ENCODE assay signal across 1 cellular context in the genomic region with DNA sequence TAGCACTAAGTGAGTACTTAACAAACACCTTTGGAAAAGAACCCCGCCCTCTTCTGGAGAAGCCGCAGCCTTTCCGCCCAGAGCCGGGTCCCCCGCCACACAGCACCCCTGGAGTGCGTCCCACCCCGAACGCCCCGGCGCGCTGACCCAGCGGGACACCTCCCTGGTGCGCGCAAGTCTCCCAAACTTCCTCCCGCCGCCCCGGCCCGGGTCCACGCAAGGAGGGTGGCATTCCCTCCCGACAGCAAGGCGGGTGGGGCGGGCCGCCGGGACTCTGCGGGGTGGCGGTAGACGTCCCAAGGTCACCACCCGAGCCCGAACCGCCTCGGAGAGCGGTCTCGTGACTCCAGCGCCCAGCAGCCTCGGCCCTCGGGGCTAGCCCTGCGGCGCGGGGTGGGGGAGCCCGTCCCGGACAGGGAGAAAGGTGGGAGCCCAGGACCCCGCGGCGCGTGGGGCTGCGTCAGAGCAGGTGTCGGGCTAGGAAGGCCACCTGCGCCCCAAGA.
TF ChIP-seq lines count a peak whose summit lies in the region.

No MANE protein-coding gene starts in this region.

TF ChIP-seq in K562, 482 proteins besides CTCF, POLR2A, EP300 and RAD21 (continued from another document and continues in another):
- TF ChIP-seq, protein P1, sequence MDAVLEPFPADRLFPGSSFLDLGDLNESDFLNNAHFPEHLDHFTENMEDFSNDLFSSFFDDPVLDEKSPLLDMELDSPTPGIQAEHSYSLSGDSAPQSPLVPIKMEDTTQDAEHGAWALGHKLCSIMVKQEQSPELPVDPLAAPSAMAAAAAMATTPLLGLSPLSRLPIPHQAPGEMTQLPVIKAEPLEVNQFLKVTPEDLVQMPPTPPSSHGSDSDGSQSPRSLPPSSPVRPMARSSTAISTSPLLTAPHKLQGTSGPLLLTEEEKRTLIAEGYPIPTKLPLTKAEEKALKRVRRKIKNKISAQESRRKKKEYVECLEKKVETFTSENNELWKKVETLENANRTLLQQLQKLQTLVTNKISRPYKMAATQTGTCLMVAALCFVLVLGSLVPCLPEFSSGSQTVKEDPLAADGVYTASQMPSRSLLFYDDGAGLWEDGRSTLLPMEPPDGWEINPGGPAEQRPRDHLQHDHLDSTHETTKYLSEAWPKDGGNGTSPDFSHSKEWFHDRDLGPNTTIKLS (IDR thresholded peaks at IDR 0.05; ENCODE audit: borderline replicate concordance, low read depth), result no peak
- TF ChIP-seq HCFC1 (IDR thresholded peaks at IDR 0.05; ENCODE audit: low read depth, low read length) (no peak), PTTG1 (tag; IDR thresholded peaks at IDR 0.05; ENCODE audit: low read depth) (no peak), CHD1 (IDR thresholded peaks at IDR 0.05; ENCODE audit: low read length) (no peak), KLF10 (CRISPR knock-in tag; IDR thresholded peaks at IDR 0.05) (no peak), ZNF263 (CRISPR knock-in tag; IDR thresholded peaks at IDR 0.05; ENCODE audit: borderline replicate concordance) (no peak), NFIX (CRISPR knock-in tag; IDR thresholded peaks at IDR 0.05; ENCODE audit: low read depth) (no peak), HEY1 (CRISPR knock-in tag; IDR thresholded peaks at IDR 0.05; ENCODE audit: borderline replicate concordance) (no peak), ESRRA (IDR thresholded peaks at IDR 0.05; ENCODE audit: borderline replicate concordance, low read depth) (peak; percentile 86), XRCC4 (IDR thresholded peaks at IDR 0.05; ENCODE audit: extremely low read depth, insufficient read depth, insufficient read length) (no peak), SMARCA4 (IDR thresholded peaks at IDR 0.05) (no peak), FOXJ3 (CRISPR knock-in tag; IDR thresholded peaks at IDR 0.05) (no peak), LCOR (CRISPR knock-in tag; IDR thresholded peaks at IDR 0.05) (0 out of 2 replicates have a peak, but pooled peaks have one; percentile 33), HIVEP1 (CRISPR knock-in tag; IDR thresholded peaks at IDR 0.05) (no peak), CC2D1A (IDR thresholded peaks at IDR 0.05) (no peak), COPS2 (conservative IDR thresholded peaks at IDR 0.05) (no peak), DMBX1 (CRISPR knock-in tag; IDR thresholded peaks at IDR 0.05; ENCODE audit: borderline replicate concordance) (no peak), SAFB (IDR thresholded peaks at IDR 0.05; ENCODE audit: borderline replicate concordance, low read depth, low read length) (no peak), NFE2L1 (tag; IDR thresholded peaks at IDR 0.05; ENCODE audit: borderline replicate concordance, low read depth) (no peak), TFAM (CRISPR knock-in tag; conservative IDR thresholded peaks at IDR 0.05) (no peak), FOXP1 (CRISPR knock-in tag; IDR thresholded peaks at IDR 0.05) (no peak), SUPT5H (IDR thresholded peaks at IDR 0.05) (no peak), ZNF589 (CRISPR knock-in tag; IDR thresholded peaks at IDR 0.05; ENCODE audit: low read depth) (no peak), NCOA2 (IDR thresholded peaks at IDR 0.05; ENCODE audit: partially characterized antibody in 2 of 2) (no peak), GABPB2 (CRISPR knock-in tag; conservative IDR thresholded peaks at IDR 0.05) (no peak), HSF4 (CRISPR knock-in tag; IDR thresholded peaks at IDR 0.05; ENCODE audit: borderline replicate concordance) (no peak), RBM15 (IDR thresholded peaks at IDR 0.05; ENCODE audit: insufficient read depth, low read length) (no peak)
- TF ChIP-seq, protein P2, sequence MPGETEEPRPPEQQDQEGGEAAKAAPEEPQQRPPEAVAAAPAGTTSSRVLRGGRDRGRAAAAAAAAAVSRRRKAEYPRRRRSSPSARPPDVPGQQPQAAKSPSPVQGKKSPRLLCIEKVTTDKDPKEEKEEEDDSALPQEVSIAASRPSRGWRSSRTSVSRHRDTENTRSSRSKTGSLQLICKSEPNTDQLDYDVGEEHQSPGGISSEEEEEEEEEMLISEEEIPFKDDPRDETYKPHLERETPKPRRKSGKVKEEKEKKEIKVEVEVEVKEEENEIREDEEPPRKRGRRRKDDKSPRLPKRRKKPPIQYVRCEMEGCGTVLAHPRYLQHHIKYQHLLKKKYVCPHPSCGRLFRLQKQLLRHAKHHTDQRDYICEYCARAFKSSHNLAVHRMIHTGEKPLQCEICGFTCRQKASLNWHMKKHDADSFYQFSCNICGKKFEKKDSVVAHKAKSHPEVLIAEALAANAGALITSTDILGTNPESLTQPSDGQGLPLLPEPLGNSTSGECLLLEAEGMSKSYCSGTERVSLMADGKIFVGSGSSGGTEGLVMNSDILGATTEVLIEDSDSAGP (CRISPR knock-in tag; IDR thresholded peaks at IDR 0.05), result no peak
- TF ChIP-seq, protein P3, sequence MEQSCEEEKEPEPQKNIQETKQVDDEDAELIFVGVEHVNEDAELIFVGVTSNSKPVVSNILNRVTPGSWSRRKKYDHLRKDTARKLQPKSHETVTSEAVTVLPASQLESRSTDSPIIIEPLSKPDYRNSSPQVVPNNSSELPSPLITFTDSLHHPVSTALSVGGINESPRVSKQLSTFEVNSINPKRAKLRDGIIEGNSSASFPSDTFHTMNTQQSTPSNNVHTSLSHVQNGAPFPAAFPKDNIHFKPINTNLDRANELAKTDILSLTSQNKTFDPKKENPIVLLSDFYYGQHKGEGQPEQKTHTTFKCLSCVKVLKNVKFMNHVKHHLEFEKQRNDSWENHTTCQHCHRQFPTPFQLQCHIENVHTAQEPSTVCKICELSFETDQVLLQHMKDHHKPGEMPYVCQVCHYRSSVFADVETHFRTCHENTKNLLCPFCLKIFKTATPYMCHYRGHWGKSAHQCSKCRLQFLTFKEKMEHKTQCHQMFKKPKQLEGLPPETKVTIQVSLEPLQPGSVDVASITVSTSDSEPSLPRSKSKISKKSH (CRISPR knock-in tag; IDR thresholded peaks at IDR 0.05), result no peak
- TF ChIP-seq, protein P4, sequence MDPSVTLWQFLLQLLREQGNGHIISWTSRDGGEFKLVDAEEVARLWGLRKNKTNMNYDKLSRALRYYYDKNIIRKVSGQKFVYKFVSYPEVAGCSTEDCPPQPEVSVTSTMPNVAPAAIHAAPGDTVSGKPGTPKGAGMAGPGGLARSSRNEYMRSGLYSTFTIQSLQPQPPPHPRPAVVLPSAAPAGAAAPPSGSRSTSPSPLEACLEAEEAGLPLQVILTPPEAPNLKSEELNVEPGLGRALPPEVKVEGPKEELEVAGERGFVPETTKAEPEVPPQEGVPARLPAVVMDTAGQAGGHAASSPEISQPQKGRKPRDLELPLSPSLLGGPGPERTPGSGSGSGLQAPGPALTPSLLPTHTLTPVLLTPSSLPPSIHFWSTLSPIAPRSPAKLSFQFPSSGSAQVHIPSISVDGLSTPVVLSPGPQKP (CRISPR knock-in tag; IDR thresholded peaks at IDR 0.05), result no peak
- TF ChIP-seq, protein P5, sequence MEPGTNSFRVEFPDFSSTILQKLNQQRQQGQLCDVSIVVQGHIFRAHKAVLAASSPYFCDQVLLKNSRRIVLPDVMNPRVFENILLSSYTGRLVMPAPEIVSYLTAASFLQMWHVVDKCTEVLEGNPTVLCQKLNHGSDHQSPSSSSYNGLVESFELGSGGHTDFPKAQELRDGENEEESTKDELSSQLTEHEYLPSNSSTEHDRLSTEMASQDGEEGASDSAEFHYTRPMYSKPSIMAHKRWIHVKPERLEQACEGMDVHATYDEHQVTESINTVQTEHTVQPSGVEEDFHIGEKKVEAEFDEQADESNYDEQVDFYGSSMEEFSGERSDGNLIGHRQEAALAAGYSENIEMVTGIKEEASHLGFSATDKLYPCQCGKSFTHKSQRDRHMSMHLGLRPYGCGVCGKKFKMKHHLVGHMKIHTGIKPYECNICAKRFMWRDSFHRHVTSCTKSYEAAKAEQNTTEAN (CRISPR knock-in tag; IDR thresholded peaks at IDR 0.05), result no peak
- TF ChIP-seq, protein P6, sequence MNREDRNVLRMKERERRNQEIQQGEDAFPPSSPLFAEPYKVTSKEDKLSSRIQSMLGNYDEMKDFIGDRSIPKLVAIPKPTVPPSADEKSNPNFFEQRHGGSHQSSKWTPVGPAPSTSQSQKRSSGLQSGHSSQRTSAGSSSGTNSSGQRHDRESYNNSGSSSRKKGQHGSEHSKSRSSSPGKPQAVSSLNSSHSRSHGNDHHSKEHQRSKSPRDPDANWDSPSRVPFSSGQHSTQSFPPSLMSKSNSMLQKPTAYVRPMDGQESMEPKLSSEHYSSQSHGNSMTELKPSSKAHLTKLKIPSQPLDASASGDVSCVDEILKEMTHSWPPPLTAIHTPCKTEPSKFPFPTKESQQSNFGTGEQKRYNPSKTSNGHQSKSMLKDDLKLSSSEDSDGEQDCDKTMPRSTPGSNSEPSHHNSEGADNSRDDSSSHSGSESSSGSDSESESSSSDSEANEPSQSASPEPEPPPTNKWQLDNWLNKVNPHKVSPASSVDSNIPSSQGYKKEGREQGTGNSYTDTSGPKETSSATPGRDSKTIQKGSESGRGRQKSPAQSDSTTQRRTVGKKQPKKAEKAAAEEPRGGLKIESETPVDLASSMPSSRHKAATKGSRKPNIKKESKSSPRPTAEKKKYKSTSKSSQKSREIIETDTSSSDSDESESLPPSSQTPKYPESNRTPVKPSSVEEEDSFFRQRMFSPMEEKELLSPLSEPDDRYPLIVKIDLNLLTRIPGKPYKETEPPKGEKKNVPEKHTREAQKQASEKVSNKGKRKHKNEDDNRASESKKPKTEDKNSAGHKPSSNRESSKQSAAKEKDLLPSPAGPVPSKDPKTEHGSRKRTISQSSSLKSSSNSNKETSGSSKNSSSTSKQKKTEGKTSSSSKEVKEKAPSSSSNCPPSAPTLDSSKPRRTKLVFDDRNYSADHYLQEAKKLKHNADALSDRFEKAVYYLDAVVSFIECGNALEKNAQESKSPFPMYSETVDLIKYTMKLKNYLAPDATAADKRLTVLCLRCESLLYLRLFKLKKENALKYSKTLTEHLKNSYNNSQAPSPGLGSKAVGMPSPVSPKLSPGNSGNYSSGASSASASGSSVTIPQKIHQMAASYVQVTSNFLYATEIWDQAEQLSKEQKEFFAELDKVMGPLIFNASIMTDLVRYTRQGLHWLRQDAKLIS (CRISPR knock-in tag; IDR thresholded peaks at IDR 0.05), result no peak
- TF ChIP-seq, protein P7, sequence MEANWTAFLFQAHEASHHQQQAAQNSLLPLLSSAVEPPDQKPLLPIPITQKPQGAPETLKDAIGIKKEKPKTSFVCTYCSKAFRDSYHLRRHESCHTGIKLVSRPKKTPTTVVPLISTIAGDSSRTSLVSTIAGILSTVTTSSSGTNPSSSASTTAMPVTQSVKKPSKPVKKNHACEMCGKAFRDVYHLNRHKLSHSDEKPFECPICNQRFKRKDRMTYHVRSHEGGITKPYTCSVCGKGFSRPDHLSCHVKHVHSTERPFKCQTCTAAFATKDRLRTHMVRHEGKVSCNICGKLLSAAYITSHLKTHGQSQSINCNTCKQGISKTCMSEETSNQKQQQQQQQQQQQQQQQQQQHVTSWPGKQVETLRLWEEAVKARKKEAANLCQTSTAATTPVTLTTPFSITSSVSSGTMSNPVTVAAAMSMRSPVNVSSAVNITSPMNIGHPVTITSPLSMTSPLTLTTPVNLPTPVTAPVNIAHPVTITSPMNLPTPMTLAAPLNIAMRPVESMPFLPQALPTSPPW (CRISPR knock-in tag; IDR thresholded peaks at IDR 0.05), result peak; percentile 65
- TF ChIP-seq, protein P8, sequence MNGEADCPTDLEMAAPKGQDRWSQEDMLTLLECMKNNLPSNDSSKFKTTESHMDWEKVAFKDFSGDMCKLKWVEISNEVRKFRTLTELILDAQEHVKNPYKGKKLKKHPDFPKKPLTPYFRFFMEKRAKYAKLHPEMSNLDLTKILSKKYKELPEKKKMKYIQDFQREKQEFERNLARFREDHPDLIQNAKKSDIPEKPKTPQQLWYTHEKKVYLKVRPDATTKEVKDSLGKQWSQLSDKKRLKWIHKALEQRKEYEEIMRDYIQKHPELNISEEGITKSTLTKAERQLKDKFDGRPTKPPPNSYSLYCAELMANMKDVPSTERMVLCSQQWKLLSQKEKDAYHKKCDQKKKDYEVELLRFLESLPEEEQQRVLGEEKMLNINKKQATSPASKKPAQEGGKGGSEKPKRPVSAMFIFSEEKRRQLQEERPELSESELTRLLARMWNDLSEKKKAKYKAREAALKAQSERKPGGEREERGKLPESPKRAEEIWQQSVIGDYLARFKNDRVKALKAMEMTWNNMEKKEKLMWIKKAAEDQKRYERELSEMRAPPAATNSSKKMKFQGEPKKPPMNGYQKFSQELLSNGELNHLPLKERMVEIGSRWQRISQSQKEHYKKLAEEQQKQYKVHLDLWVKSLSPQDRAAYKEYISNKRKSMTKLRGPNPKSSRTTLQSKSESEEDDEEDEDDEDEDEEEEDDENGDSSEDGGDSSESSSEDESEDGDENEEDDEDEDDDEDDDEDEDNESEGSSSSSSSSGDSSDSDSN (IDR thresholded peaks at IDR 0.05; ENCODE audit: borderline replicate concordance in 1 of 2, low read depth in 2 of 2, low read length in 2 of 2), result 0 out of 4 replicates have a peak, but pooled peaks of 1 of the 2 experiments have one; percentile 48
- TF ChIP-seq, protein P9, sequence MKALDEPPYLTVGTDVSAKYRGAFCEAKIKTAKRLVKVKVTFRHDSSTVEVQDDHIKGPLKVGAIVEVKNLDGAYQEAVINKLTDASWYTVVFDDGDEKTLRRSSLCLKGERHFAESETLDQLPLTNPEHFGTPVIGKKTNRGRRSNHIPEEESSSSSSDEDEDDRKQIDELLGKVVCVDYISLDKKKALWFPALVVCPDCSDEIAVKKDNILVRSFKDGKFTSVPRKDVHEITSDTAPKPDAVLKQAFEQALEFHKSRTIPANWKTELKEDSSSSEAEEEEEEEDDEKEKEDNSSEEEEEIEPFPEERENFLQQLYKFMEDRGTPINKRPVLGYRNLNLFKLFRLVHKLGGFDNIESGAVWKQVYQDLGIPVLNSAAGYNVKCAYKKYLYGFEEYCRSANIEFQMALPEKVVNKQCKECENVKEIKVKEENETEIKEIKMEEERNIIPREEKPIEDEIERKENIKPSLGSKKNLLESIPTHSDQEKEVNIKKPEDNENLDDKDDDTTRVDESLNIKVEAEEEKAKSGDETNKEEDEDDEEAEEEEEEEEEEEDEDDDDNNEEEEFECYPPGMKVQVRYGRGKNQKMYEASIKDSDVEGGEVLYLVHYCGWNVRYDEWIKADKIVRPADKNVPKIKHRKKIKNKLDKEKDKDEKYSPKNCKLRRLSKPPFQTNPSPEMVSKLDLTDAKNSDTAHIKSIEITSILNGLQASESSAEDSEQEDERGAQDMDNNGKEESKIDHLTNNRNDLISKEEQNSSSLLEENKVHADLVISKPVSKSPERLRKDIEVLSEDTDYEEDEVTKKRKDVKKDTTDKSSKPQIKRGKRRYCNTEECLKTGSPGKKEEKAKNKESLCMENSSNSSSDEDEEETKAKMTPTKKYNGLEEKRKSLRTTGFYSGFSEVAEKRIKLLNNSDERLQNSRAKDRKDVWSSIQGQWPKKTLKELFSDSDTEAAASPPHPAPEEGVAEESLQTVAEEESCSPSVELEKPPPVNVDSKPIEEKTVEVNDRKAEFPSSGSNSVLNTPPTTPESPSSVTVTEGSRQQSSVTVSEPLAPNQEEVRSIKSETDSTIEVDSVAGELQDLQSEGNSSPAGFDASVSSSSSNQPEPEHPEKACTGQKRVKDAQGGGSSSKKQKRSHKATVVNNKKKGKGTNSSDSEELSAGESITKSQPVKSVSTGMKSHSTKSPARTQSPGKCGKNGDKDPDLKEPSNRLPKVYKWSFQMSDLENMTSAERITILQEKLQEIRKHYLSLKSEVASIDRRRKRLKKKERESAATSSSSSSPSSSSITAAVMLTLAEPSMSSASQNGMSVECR (CRISPR knock-in tag; IDR thresholded peaks at IDR 0.05), result peak; percentile 58; the same call in 1 of the 2 replicates
- TF ChIP-seq, protein P10, sequence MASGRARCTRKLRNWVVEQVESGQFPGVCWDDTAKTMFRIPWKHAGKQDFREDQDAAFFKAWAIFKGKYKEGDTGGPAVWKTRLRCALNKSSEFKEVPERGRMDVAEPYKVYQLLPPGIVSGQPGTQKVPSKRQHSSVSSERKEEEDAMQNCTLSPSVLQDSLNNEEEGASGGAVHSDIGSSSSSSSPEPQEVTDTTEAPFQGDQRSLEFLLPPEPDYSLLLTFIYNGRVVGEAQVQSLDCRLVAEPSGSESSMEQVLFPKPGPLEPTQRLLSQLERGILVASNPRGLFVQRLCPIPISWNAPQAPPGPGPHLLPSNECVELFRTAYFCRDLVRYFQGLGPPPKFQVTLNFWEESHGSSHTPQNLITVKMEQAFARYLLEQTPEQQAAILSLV (tag; IDR thresholded peaks at IDR 0.05), result no peak
